21 cellular contexts compared by ENCODE assay signal in genomic region chr18:12491611-12492435, GRCh38.
A peak's percentile ranks its signal among the peaks of the same experiment; 100 is the strongest.
DNase-seq lines count a peak whose midpoint lies in the region; ATAC-seq and TF ChIP-seq lines count a peak whose summit lies in the region.
"Had no signal": no experiment of that assay in that cellular context is flagged by ENCODE, and none has a peak within 500 bp of the region (broad histone marks: within the 10 kb centered on the region; RNA-seq: fewer than 3 reads in every experiment).

No MANE protein-coding gene starts in this region.

- H2BK12ac ChIP-seq in H9 (ENCODE audit: insufficient read length, low read depth, low read length): no peak overlapping the region

- no peak overlapping the region for H3K4ac ChIP-seq in H9 (ENCODE audit: low read depth, low read length)

- H2BK120ac ChIP-seq in H9 (ENCODE audit: low read depth, low read length, poor library complexity, severe bottlenecking): no peak overlapping the region

- H3K27me3 Mint-ChIP-seq in H9 (ENCODE audit: low read depth) (no peaks in the 10 kb centered on the region), nephron progenitor cell (ENCODE audit: low read depth, poor library complexity) (no peaks in the 10 kb centered on the region)
- no peaks in the 10 kb centered on the region for H3K27me3 Mint-ChIP-seq in effector memory CD8-positive, alpha-beta T cell

- H3K4me1 ChIP-seq in H9 (ENCODE audit: insufficient read depth, low read length): no peaks in the 10 kb centered on the region
- H3K4me1 ChIP-seq: Caco-2 had no signal

- H3K27me3 ChIP-seq in H9 (ENCODE audit: insufficient read depth, low read length): no peaks in the 10 kb centered on the region
- no peaks in the 10 kb centered on the region for H3K27me3 ChIP-seq in WERI-Rb-1 (ENCODE audit: insufficient read depth, low read depth, severe bottlenecking)

- H3K4me3 Mint-ChIP-seq in H9 (no peak overlapping the region), nephron progenitor cell (no peak overlapping the region)
- H3K4me3 Mint-ChIP-seq in effector memory CD8-positive, alpha-beta T cell: no peak overlapping the region
- H3K4me3 Mint-ChIP-seq: CD4-positive, CD25-positive, alpha-beta regulatory T cell had no signal

- H3K4me1 Mint-ChIP-seq in H9 (no peaks in the 10 kb centered on the region), nephron progenitor cell (no peaks in the 10 kb centered on the region)
- no peaks in the 10 kb centered on the region for H3K4me1 Mint-ChIP-seq in effector memory CD8-positive, alpha-beta T cell (ENCODE audit: low read depth in 2 of 2)
- H3K4me1 Mint-ChIP-seq: CD4-positive, CD25-positive, alpha-beta regulatory T cell had no signal

- no peak overlapping the region for H3T11ph ChIP-seq in H9 (ENCODE audit: low read length)

- H4K8ac ChIP-seq in H9 (replicated peaks; ENCODE audit: insufficient read length, low read depth, low read length): no peak overlapping the region

- no peak overlapping the region for H3K4me2 ChIP-seq in H9 (ENCODE audit: insufficient read depth, insufficient read length, low read length)

- H4K5ac ChIP-seq in H9 (ENCODE audit: insufficient read length, low read depth, low read length): no peak overlapping the region

- no peak overlapping the region for H2BK20ac ChIP-seq in H9 (ENCODE audit: low read depth, low read length, poor library complexity, severe bottlenecking)

- no peaks in the 10 kb centered on the region for H4K20me1 ChIP-seq in H9 (ENCODE audit: control insufficient read depth, insufficient read depth, insufficient read length)

- no peaks in the 10 kb centered on the region for H3K23me2 ChIP-seq in H9 (ENCODE audit: insufficient read length, low read depth, low read length, poor library complexity, severe bottlenecking)

- no peak overlapping the region for H3K23ac ChIP-seq in H9 (ENCODE audit: insufficient read length, low read depth, low read length)

- H3K4me3 ChIP-seq in WERI-Rb-1 (ENCODE audit: low read depth, low read length): no peak overlapping the region
- H3K4me3 ChIP-seq: GM12878, SK-N-MC had no signal

- H3K9ac ChIP-seq in H9 (ENCODE audit: extremely low read depth, insufficient read length, low read length): no peak overlapping the region

- H2BK5ac ChIP-seq in H9 (ENCODE audit: insufficient read length, low read length): no peak overlapping the region

- H3K9me3 Mint-ChIP-seq in H9 (no peaks in the 10 kb centered on the region), nephron progenitor cell (no peaks in the 10 kb centered on the region)
- no peaks in the 10 kb centered on the region for H3K9me3 Mint-ChIP-seq in effector memory CD8-positive, alpha-beta T cell

- TF ChIP-seq CTCF in H9 (conservative IDR thresholded peaks at IDR 0.05) (no peak), WERI-Rb-1 (IDR thresholded peaks at IDR 0.05; ENCODE audit: low read depth, low read length) (no peak), nephron progenitor cell (IDR thresholded peaks at IDR 0.05) (no peak)

- H3K9me3 ChIP-seq in H9 (ENCODE audit: control insufficient read depth, low read depth, low read length) (no peaks in the 10 kb centered on the region), WERI-Rb-1 (ENCODE audit: severe bottlenecking) (no peaks in the 10 kb centered on the region)
- H3K9me3 ChIP-seq: Caco-2 had no signal

- H2AK5ac ChIP-seq in H9 (ENCODE audit: insufficient read length, low read length): no peak overlapping the region

- peaks cover 9% of the 10 kb centered on the region; the same call in 1 of the 2 replicates for H3K36me3 ChIP-seq in WERI-Rb-1

- no peaks in the 10 kb centered on the region for H3K79me1 ChIP-seq in H9 (ENCODE audit: insufficient read depth, low read depth, low read length, poor library complexity, severe bottlenecking)

- H3K18ac ChIP-seq in H9 (ENCODE audit: insufficient read length, low read depth, low read length): no peak overlapping the region

- H3K14ac ChIP-seq in H9 (ENCODE audit: insufficient read depth, low read length): no peak overlapping the region

- H3K36me3 Mint-ChIP-seq in H9 (ENCODE audit: insufficient read depth in 1 of 3, low read depth in 3 of 3) (peaks cover 0 to 9% (median 2%) of the 10 kb centered on the region in 3 experiments; a peak in 4 of 7 replicates), nephron progenitor cell (ENCODE audit: low read depth) (peaks cover 36% of the 10 kb centered on the region)
- no peaks in the 10 kb centered on the region for H3K36me3 Mint-ChIP-seq in effector memory CD8-positive, alpha-beta T cell (ENCODE audit: insufficient read depth)
- H3K36me3 Mint-ChIP-seq: CD4-positive, CD25-positive, alpha-beta regulatory T cell had no signal

- DNase-seq in H9: no peak
- DNase-seq in OCI-M2 (lab: John Stamatoyannopoulos, UW; ENCODE audit: unreplicated experiment): peak; percentile 15
- peak; percentile 64 for DNase-seq in WERI-Rb-1
- DNase-seq in nephron progenitor cell: no peak
- DNase-seq in effector memory CD8-positive, alpha-beta T cell: no peak
- no peak for DNase-seq in NCI-H1436 treated with DMSO at 0.1 percent for 48 hours (lab: John Stamatoyannopoulos, UW)
- no peak for DNase-seq in Ammon's horn (ENCODE audit: low spot score)
- DNase-seq: Caco-2; CD4-positive, CD25-positive, alpha-beta regulatory T cell; DND-41; HCEC 1CT; IMR-90; NCI-H1105 treated with DMSO at 0.1 percent for 48 hours; NCI-H1694; NCI-H2081; NCI-H2171; NCI-H524 treated with DMSO at 0.1 percent for 48 hours; RPMI8226; SHP77 had no signal

- no peak overlapping the region for H3K56ac ChIP-seq in H9 (ENCODE audit: insufficient read length, low read depth, low read length)

- no peak overlapping the region for H2BK15ac ChIP-seq in H9 (ENCODE audit: low read depth, low read length)

- no peak overlapping the region for H2AFZ ChIP-seq in H9 (ENCODE audit: low read length)

- no peaks in the 10 kb centered on the region for H3K79me2 ChIP-seq in H9 (ENCODE audit: insufficient read depth, low read length)

- no peak for ATAC-seq in effector memory CD8-positive, alpha-beta T cell (replicated peaks)
- ATAC-seq: GM12878 had no signal

- H3K27ac ChIP-seq in H9 (ENCODE audit: insufficient read length, low read depth, low read length): no peak overlapping the region
- peak overlapping the region; percentile 71 for H3K27ac ChIP-seq in WERI-Rb-1
- H3K27ac ChIP-seq: SK-N-MC had no signal

- no CpG with 5 or more reads among the region's 9 CpGs for WGBS in H9 (ENCODE audit: extremely low coverage, insufficient read length, low lambda C conversion rate)

- no peak overlapping the region for H4K91ac ChIP-seq in H9 (ENCODE audit: insufficient read length, low read depth, low read length)

- H3K27ac Mint-ChIP-seq in H9 (peak overlapping the region in 2 of 3 experiments; percentile 0 to 1; a peak in 1 of 7 replicates), nephron progenitor cell (peak overlapping the region; percentile 4)
- no peak overlapping the region for H3K27ac Mint-ChIP-seq in effector memory CD8-positive, alpha-beta T cell
- H3K27ac Mint-ChIP-seq: CD4-positive, CD25-positive, alpha-beta regulatory T cell had no signal

Comparison
In these comparisons a context has a peak if more than half of its experiments do, and no peak if none do; other contexts are left out.
1. DNase-seq: peak in OCI-M2 (single experiment) and WERI-Rb-1 (single experiment); none in H9 (single experiment), nephron progenitor cell (single experiment), effector memory CD8-positive, alpha-beta T cell (0 of 3), NCI-H1436 treated with DMSO at 0.1 percent for 48 hours (single experiment) and Ammon's horn (single experiment).
2. H3K27ac Mint-ChIP-seq: peak in H9 (2 of 3) and nephron progenitor cell (single experiment); none in effector memory CD8-positive, alpha-beta T cell (0 of 2).